In genomic region chr1:86395771-86396502, GRCh38 we compare ENCODE assay signal across 1 cellular context.
TF ChIP-seq lines count a peak whose summit lies in the region.

A gene with protein sequence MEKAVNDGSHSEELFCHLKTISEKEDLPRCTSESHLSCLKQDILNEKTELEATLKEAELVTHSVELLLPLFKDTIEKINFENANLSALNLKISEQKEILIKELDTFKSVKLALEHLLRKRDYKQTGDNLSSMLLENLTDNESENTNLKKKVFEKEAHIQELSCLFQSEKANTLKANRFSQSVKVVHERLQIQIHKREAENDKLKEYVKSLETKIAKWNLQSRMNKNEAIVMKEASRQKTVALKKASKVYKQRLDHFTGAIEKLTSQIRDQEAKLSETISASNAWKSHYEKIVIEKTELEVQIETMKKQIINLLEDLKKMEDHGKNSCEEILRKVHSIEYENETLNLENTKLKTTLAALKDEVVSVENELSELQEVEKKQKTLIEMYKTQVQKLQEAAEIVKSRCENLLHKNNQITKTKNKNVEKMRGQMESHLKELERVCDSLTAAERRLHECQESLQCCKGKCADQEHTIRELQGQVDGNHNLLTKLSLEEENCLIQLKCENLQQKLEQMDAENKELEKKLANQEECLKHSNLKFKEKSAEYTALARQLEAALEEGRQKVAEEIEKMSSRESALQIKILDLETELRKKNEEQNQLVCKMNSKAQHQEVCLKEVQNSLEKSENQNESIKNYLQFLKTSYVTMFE (minus strand): TSS chr1:86396323. CDS start chr1:86387027, 9,296 bp downstream.

TF ChIP-seq in SK-N-SH, 30 proteins besides CTCF, POLR2A, EP300 and RAD21 (continued from another document):
- TF ChIP-seq, protein P1, sequence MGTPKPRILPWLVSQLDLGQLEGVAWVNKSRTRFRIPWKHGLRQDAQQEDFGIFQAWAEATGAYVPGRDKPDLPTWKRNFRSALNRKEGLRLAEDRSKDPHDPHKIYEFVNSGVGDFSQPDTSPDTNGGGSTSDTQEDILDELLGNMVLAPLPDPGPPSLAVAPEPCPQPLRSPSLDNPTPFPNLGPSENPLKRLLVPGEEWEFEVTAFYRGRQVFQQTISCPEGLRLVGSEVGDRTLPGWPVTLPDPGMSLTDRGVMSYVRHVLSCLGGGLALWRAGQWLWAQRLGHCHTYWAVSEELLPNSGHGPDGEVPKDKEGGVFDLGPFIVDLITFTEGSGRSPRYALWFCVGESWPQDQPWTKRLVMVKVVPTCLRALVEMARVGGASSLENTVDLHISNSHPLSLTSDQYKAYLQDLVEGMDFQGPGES (IDR thresholded peaks at IDR 0.05; ENCODE audit: low read depth, low read length): no peak
- TF ChIP-seq SIN3A (IDR thresholded peaks at IDR 0.05; ENCODE audit: borderline replicate concordance, low read depth, low read length) (peak; percentile 76; the same call in 1 of the 2 replicates), NRF1 (IDR thresholded peaks at IDR 0.05; ENCODE audit: low read depth, low read length) (no peak), TCF12 (IDR thresholded peaks at IDR 0.05) (no peak), FOSL2 (IDR thresholded peaks at IDR 0.05; ENCODE audit: borderline replicate concordance, low read depth) (no peak), MXI1 (IDR thresholded peaks at IDR 0.05; ENCODE audit: low read depth, low read length) (peak; percentile 82; the same call in 1 of the 2 replicates), ZBTB33 (IDR thresholded peaks at IDR 0.05; ENCODE audit: borderline replicate concordance, low read depth) (no peak), NFIC (IDR thresholded peaks at IDR 0.05; ENCODE audit: borderline replicate concordance) (no peak), RXRA (IDR thresholded peaks at IDR 0.05; ENCODE audit: borderline replicate concordance, low read depth) (no peak), RCOR1 (IDR thresholded peaks at IDR 0.05; ENCODE audit: low read length) (no peak)
- TF ChIP-seq, protein P2, sequence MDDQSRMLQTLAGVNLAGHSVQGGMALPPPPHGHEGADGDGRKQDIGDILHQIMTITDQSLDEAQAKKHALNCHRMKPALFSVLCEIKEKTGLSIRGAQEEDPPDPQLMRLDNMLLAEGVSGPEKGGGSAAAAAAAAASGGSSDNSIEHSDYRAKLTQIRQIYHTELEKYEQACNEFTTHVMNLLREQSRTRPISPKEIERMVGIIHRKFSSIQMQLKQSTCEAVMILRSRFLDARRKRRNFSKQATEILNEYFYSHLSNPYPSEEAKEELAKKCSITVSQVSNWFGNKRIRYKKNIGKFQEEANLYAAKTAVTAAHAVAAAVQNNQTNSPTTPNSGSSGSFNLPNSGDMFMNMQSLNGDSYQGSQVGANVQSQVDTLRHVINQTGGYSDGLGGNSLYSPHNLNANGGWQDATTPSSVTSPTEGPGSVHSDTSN (IDR thresholded peaks at IDR 0.05): no peak
